Comparison of ENCODE assay signal across 18 cellular contexts in genomic region chr2:1517786-1518500, GRCh38.
A peak's percentile ranks its signal among the peaks of the same experiment; 100 is the strongest.
DNase-seq lines count a peak whose midpoint lies in the region; ATAC-seq and TF ChIP-seq lines count a peak whose summit lies in the region.
"Had no signal": no experiment of that assay in that cellular context is flagged by ENCODE, and none has a peak within 500 bp of the region (broad histone marks: within the 10 kb centered on the region; RNA-seq: fewer than 3 reads in every experiment).

No MANE protein-coding gene starts in this region.

- POLR2A ChIA-PET in CD8-positive, alpha-beta memory T cell (lab: Charles Lee), result no interaction called here
- POLR2A ChIA-PET in activated CD8-positive, alpha-beta T cell treated with anti-CD3 and anti-CD28 coated beads for 36 hours (lab: Charles Lee), result no interaction called here
- POLR2A ChIA-PET in naive thymus-derived CD8-positive, alpha-beta T cell (lab: Charles Lee), result no interaction called here

- H3K36me3 Mint-ChIP-seq in activated T-cell treated with anti-CD3 and anti-CD28 coated beads, Interleukin-2, amount 50 U/mL, for 72 hours (ENCODE audit: insufficient read depth in 2 of 2), result no peaks in the 10 kb centered on the region
- no peaks in the 10 kb centered on the region for H3K36me3 Mint-ChIP-seq in CD8-positive, alpha-beta memory T cell
- no peaks in the 10 kb centered on the region for H3K36me3 Mint-ChIP-seq in activated CD8-positive, alpha-beta T cell treated with anti-CD3 and anti-CD28 coated beads for 36 hours (ENCODE audit: low read depth)
- H3K36me3 Mint-ChIP-seq in naive thymus-derived CD8-positive, alpha-beta T cell, result no peaks in the 10 kb centered on the region
- H3K36me3 Mint-ChIP-seq: immature natural killer cell had no signal

- CTCF ChIA-PET in CD8-positive, alpha-beta memory T cell (lab: Charles Lee), result interaction anchor here (1.3 kb wide), 1 partner anchor 28 kb away, joined by 3 read pairs; no protein-coding TSS in a partner anchor
- CTCF ChIA-PET in activated CD8-positive, alpha-beta T cell treated with anti-CD3 and anti-CD28 coated beads for 36 hours (lab: Charles Lee), result interaction anchor here (2.3 kb wide), 1 partner anchor 33 kb away, joined by 16 read pairs; no protein-coding TSS in a partner anchor

- peaks cover 30% of the 10 kb centered on the region for H3K4me1 ChIP-seq in CD8-positive, alpha-beta memory T cell (ENCODE audit: insufficient read depth, low read length)
- no peaks in the 10 kb centered on the region for H3K4me1 ChIP-seq in gastrocnemius medialis
- no peaks in the 10 kb centered on the region for H3K4me1 ChIP-seq in BE2C
- H3K4me1 ChIP-seq: lower lobe of right lung, right lobe of liver had no signal

- H3K4me3 ChIP-seq in CD8-positive, alpha-beta memory T cell (ENCODE audit: low read length), result no peak overlapping the region
- no peak overlapping the region for H3K4me3 ChIP-seq in gastrocnemius medialis
- H3K4me3 ChIP-seq in BE2C (ENCODE audit: low read depth, low read length), result no peak overlapping the region
- H3K4me3 ChIP-seq: lower lobe of right lung, right lobe of liver had no signal

- no peaks in the 10 kb centered on the region for H3K27me3 Mint-ChIP-seq in activated T-cell treated with anti-CD3 and anti-CD28 coated beads, Interleukin-2, amount 50 U/mL, for 72 hours (ENCODE audit: low read depth)
- no peaks in the 10 kb centered on the region for H3K27me3 Mint-ChIP-seq in CD8-positive, alpha-beta memory T cell
- no peaks in the 10 kb centered on the region for H3K27me3 Mint-ChIP-seq in activated CD8-positive, alpha-beta T cell treated with anti-CD3 and anti-CD28 coated beads for 36 hours
- no peaks in the 10 kb centered on the region for H3K27me3 Mint-ChIP-seq in naive thymus-derived CD8-positive, alpha-beta T cell
- H3K27me3 Mint-ChIP-seq: central memory CD8-positive, alpha-beta T cell had no signal

- in situ Hi-C loops in gastrocnemius medialis (cut with MboI; ENCODE audit: low sequenced_read_pairs in 4 of 4), result no loop called here

- DNase-seq in activated T-cell treated with anti-CD3 and anti-CD28 coated beads, Interleukin-2, amount 50 U/mL, for 72 hours, result no peak
- no peak for DNase-seq in activated T-cell treated with anti-CD3 and anti-CD28 coated beads for 4 hours
- no peak for DNase-seq in CD8-positive, alpha-beta memory T cell
- DNase-seq in activated CD8-positive, alpha-beta T cell treated with anti-CD3 and anti-CD28 coated beads for 36 hours, result no peak
- no peak for DNase-seq in naive thymus-derived CD8-positive, alpha-beta T cell
- no peak for DNase-seq in gastrocnemius medialis
- no peak for DNase-seq in BE2C
- DNase-seq: amygdala; Calu3; effector CD8-positive, alpha-beta T cell; immature natural killer cell; lower lobe of right lung; NCI-H69; stimulated activated CD4-positive, alpha-beta T cell treated with anti-CD3 and anti-CD28 coated beads, Interleukin-1b, Interleukin-23, amount 100 ng/mL, for 48 hours; T-helper 9 cell had no signal

- ATAC-seq in activated T-cell treated with anti-CD3 and anti-CD28 coated beads, Interleukin-2, amount 50 U/mL, for 72 hours (replicated peaks in 1 of 2), result peak in 1 of 2 donors; percentile 4
- no peak for ATAC-seq in activated CD8-positive, alpha-beta T cell treated with anti-CD3 and anti-CD28 coated beads for 36 hours
- no peak for ATAC-seq in naive thymus-derived CD8-positive, alpha-beta T cell
- ATAC-seq in HG03280 (IDR thresholded peaks at IDR 0.05; ENCODE audit: unreplicated experiment), result no peak
- ATAC-seq in gastrocnemius medialis, result no peak
- ATAC-seq: lower lobe of right lung, right lobe of liver had no signal

- no peaks in the 10 kb centered on the region for H3K9me3 Mint-ChIP-seq in activated T-cell treated with anti-CD3 and anti-CD28 coated beads, Interleukin-2, amount 50 U/mL, for 72 hours
- peaks cover 0 to 3% (median 0%) of the 10 kb centered on the region in 5 donors for H3K9me3 Mint-ChIP-seq in CD8-positive, alpha-beta memory T cell
- H3K9me3 Mint-ChIP-seq in activated CD8-positive, alpha-beta T cell treated with anti-CD3 and anti-CD28 coated beads for 36 hours, result no peaks in the 10 kb centered on the region
- no peaks in the 10 kb centered on the region for H3K9me3 Mint-ChIP-seq in naive thymus-derived CD8-positive, alpha-beta T cell
- H3K9me3 Mint-ChIP-seq: central memory CD8-positive, alpha-beta T cell; immature natural killer cell had no signal

- H3K9me3 ChIP-seq in CD8-positive, alpha-beta memory T cell (ENCODE audit: low read length), result no peaks in the 10 kb centered on the region
- H3K9me3 ChIP-seq in gastrocnemius medialis, result no peaks in the 10 kb centered on the region
- H3K9me3 ChIP-seq in BE2C, result no peaks in the 10 kb centered on the region
- H3K9me3 ChIP-seq: lower lobe of right lung, right lobe of liver had no signal

- peak overlapping the region; percentile 9 for H3K27ac Mint-ChIP-seq in activated T-cell treated with anti-CD3 and anti-CD28 coated beads, Interleukin-2, amount 50 U/mL, for 72 hours
- peak overlapping the region in 6 of 8 donors; percentile 3 to 90 (median 78) for H3K27ac Mint-ChIP-seq in CD8-positive, alpha-beta memory T cell
- H3K27ac Mint-ChIP-seq in activated CD8-positive, alpha-beta T cell treated with anti-CD3 and anti-CD28 coated beads for 36 hours, result peak overlapping the region; percentile 54
- peak overlapping the region; percentile 63 to 92 (median 86) for H3K27ac Mint-ChIP-seq in naive thymus-derived CD8-positive, alpha-beta T cell
- H3K27ac Mint-ChIP-seq: immature natural killer cell had no signal

- no peak for TF ChIP-seq CTCF in activated CD8-positive, alpha-beta T cell treated with anti-CD3 and anti-CD28 coated beads for 36 hours (IDR thresholded peaks at IDR 0.05)
- TF ChIP-seq CTCF in gastrocnemius medialis (IDR thresholded peaks at IDR 0.05 in 4 of 5, conservative IDR thresholded peaks at IDR 0.05 in 1 of 5) (no peak), BE2C (IDR thresholded peaks at IDR 0.05; ENCODE audit: low read depth, low read length) (no peak)

- intact Hi-C loops in activated CD8-positive, alpha-beta T cell treated with anti-CD3 and anti-CD28 coated beads for 36 hours (cut with micrococcal nuclease), result no loop called here
- intact Hi-C loops in gastrocnemius medialis (cut with DNase I; ENCODE audit: low total_unique reads), result no loop called here

- H3K36me3 ChIP-seq in CD8-positive, alpha-beta memory T cell (ENCODE audit: insufficient read depth, low read length), result no peaks in the 10 kb centered on the region
- H3K36me3 ChIP-seq in gastrocnemius medialis (no peaks in the 10 kb centered on the region), BE2C (no peaks in the 10 kb centered on the region)
- H3K36me3 ChIP-seq: lower lobe of right lung, right lobe of liver had no signal

- peak overlapping the region in 1 of 2 donors; percentile 2 for H3K4me3 Mint-ChIP-seq in activated T-cell treated with anti-CD3 and anti-CD28 coated beads, Interleukin-2, amount 50 U/mL, for 72 hours
- H3K4me3 Mint-ChIP-seq in CD8-positive, alpha-beta memory T cell, result peak overlapping the region in 2 of 7 donors; percentile 7 to 32
- no peak overlapping the region for H3K4me3 Mint-ChIP-seq in activated CD8-positive, alpha-beta T cell treated with anti-CD3 and anti-CD28 coated beads for 36 hours
- H3K4me3 Mint-ChIP-seq in naive thymus-derived CD8-positive, alpha-beta T cell, result peak overlapping the region in 8 of 10 donors; percentile 4 to 60 (median 41)
- H3K4me3 Mint-ChIP-seq: central memory CD8-positive, alpha-beta T cell; immature natural killer cell had no signal

- H3K27ac ChIP-seq in CD8-positive, alpha-beta memory T cell (ENCODE audit: low read depth, low read length), result no peak overlapping the region
- peak overlapping the region in 1 of 4 donors; percentile 34 for H3K27ac ChIP-seq in gastrocnemius medialis
- H3K27ac ChIP-seq: lower lobe of right lung, right lobe of liver had no signal

- TF ChIP-seq POLR2A in gastrocnemius medialis (IDR thresholded peaks at IDR 0.05), result no peak

- H3K4me1 Mint-ChIP-seq in activated T-cell treated with anti-CD3 and anti-CD28 coated beads, Interleukin-2, amount 50 U/mL, for 72 hours (ENCODE audit: low read depth), result peaks cover 18% of the 10 kb centered on the region
- H3K4me1 Mint-ChIP-seq in CD8-positive, alpha-beta memory T cell, result peaks cover 16 to 36% (median 20%) of the 10 kb centered on the region in 3 donors
- H3K4me1 Mint-ChIP-seq in activated CD8-positive, alpha-beta T cell treated with anti-CD3 and anti-CD28 coated beads for 36 hours (ENCODE audit: low read depth), result peaks cover 19% of the 10 kb centered on the region
- H3K4me1 Mint-ChIP-seq in naive thymus-derived CD8-positive, alpha-beta T cell, result peaks cover 19 to 28% (median 23%) of the 10 kb centered on the region in 4 donors

- H3K27me3 ChIP-seq in CD8-positive, alpha-beta memory T cell (ENCODE audit: insufficient read depth, low read length, poor library complexity, severe bottlenecking), result no peaks in the 10 kb centered on the region
- H3K27me3 ChIP-seq in gastrocnemius medialis (no peaks in the 10 kb centered on the region), BE2C (no peaks in the 10 kb centered on the region)
- H3K27me3 ChIP-seq: right lobe of liver had no signal

Comparison
In these comparisons a context has a peak if more than half of its experiments do, and no peak if none do; other contexts are left out.
1. H3K27ac Mint-ChIP-seq: peak in every context shown above with its lines; median percentile 86 in naive thymus-derived CD8-positive, alpha-beta T cell; 78 in CD8-positive, alpha-beta memory T cell; 54 in activated CD8-positive, alpha-beta T cell treated with anti-CD3 and anti-CD28 coated beads for 36 hours; 9 in activated T-cell treated with anti-CD3 and anti-CD28 coated beads, Interleukin-2, amount 50 U/mL, for 72 hours.